24 cellular contexts compared by ENCODE assay signal in genomic region chr6:144278659-144279314, GRCh38. TPM values are rescaled to one million over a fixed set of nuclear protein-coding genes. Genes with fewer than 3 reads are reported as not detected.
DNase-seq lines count a peak whose midpoint lies in the region; ATAC-seq, FAIRE-seq and TF ChIP-seq lines count a peak whose summit lies in the region.
"Had no signal": no experiment of that assay in that cellular context is flagged by ENCODE, and none has a peak within 500 bp of the region (broad histone marks: within the 10 kb centered on the region; RNA-seq: fewer than 3 reads in every experiment).

No MANE protein-coding gene starts in this region.

- H3K4me2 ChIP-seq in PC-9 = peak overlapping the region; percentile 30
- no peak overlapping the region for H3K4me2 ChIP-seq in mesendoderm (ENCODE audit: low read length)
- H3K4me2 ChIP-seq: KMS-11 had no signal

- no peak overlapping the region for H2BK5ac ChIP-seq in mesendoderm (ENCODE audit: low read length)

- CTCF ChIA-PET in PC-9 (lab: Charles Lee) = interaction anchor here (0.5 to 0.7 kb wide), 2 partner anchors 25 to 165 kb away, joined by 4 to 7 read pairs; no protein-coding TSS in a partner anchor

- no peaks in the 10 kb centered on the region for H3K9me3 Mint-ChIP-seq in activated T-cell treated with anti-CD3 and anti-CD28 coated beads, Interleukin-2, amount 50 U/mL, for 24 hours
- H3K9me3 Mint-ChIP-seq: activated B cell treated with CpG ODN at 0.5 μM for 24 hours; immature natural killer cell; nephron progenitor cell; stimulated activated naive CD8-positive, alpha-beta T cell treated with anti-CD3 and anti-CD28 coated beads, Interleukin-15, Interleukin-2, amounts not matched to agents 100 ng/mL and 50 ng/mL, for 24 hours had no signal

- TF ChIP-seq CTCF in PC-9 (conservative IDR thresholded peaks at IDR 0.05) = no peak
- TF ChIP-seq CTCF in epithelial cell of esophagus (IDR thresholded peaks at IDR 0.05; ENCODE audit: insufficient read depth, low read depth, low read length, missing control alignments) = no peak

- peaks cover 2% of the 10 kb centered on the region for H3K4me1 Mint-ChIP-seq in activated T-cell treated with anti-CD3 and anti-CD28 coated beads, Interleukin-2, amount 50 U/mL, for 24 hours (ENCODE audit: low read depth)

- H3K4me3 ChIP-seq in PC-9 = no peak overlapping the region
- no peak overlapping the region for H3K4me3 ChIP-seq in epithelial cell of esophagus (ENCODE audit: low read length)
- no peak overlapping the region for H3K4me3 ChIP-seq in mesendoderm (ENCODE audit: low read length)
- H3K4me3 ChIP-seq: heart right ventricle, pancreas, tibial artery had no signal

- H2AK5ac ChIP-seq in mesendoderm (ENCODE audit: low read length) = no peak overlapping the region

- BruUV-seq in PC-9 (replicated peaks; lab: Mats Ljungman, UMichigan) = no TSS peak

- H2AFZ ChIP-seq in PC-9 = no peak overlapping the region

- H3K27me3 ChIP-seq in PC-9 (ENCODE audit: insufficient read depth, low read depth) (no peaks in the 10 kb centered on the region), mesendoderm (ENCODE audit: insufficient read depth, low read length, poor library complexity) (no peaks in the 10 kb centered on the region)
- H3K27me3 ChIP-seq: heart right ventricle, pancreas, tibial artery had no signal

- H3K4ac ChIP-seq in mesendoderm (ENCODE audit: low read depth, low read length) = no peak overlapping the region

- no peak overlapping the region for H3K27ac ChIP-seq in PC-9
- no peak overlapping the region for H3K27ac ChIP-seq in mesendoderm (ENCODE audit: low read depth, low read length)
- H3K27ac ChIP-seq: C4-2B, heart right ventricle, KMS-11, pancreas, tibial artery had no signal

- no peak overlapping the region for H2BK15ac ChIP-seq in mesendoderm (replicated peaks; ENCODE audit: low read depth)

- no peak overlapping the region for H3K18ac ChIP-seq in mesendoderm (ENCODE audit: low read length)

- H3K23ac ChIP-seq in mesendoderm (ENCODE audit: low read length) = no peak overlapping the region

- FAIRE-seq in H54 (lab: Jason Lieb, UNC) = peak; percentile 86
- FAIRE-seq: pancreas had no signal

- no peaks in the 10 kb centered on the region for H4K20me1 ChIP-seq in PC-9 (ENCODE audit: insufficient read depth)

- H3K79me2 ChIP-seq in PC-9 (ENCODE audit: low read depth) = no peaks in the 10 kb centered on the region
- H3K79me2 ChIP-seq in mesendoderm (ENCODE audit: control insufficient read depth, insufficient read depth, low read length) = no peaks in the 10 kb centered on the region

- H3K36me3 Mint-ChIP-seq in activated T-cell treated with anti-CD3 and anti-CD28 coated beads, Interleukin-2, amount 50 U/mL, for 24 hours (ENCODE audit: low read depth) = no peaks in the 10 kb centered on the region

- no peak for TF ChIP-seq POLR2A in H54 (IDR thresholded peaks at IDR 0.05; ENCODE audit: low read depth, low read length)

- ATAC-seq in HG02571 (IDR thresholded peaks at IDR 0.05; ENCODE audit: unreplicated experiment) (no peak), left ventricle myocardium superior (no peak)
- ATAC-seq: pancreas, sciatic nerve had no signal

- DNase-seq in H54 (ENCODE audit: insufficient read length, low spot score) (peak; percentile 21), PC-9 (peak; percentile 65 to 81), epithelial cell of esophagus (ENCODE audit: low read depth) (peak; percentile 79), mesendoderm (peak; percentile 29), iPS-NIHi7 (ENCODE audit: extremely low spot score) (no peak), left ventricle myocardium superior (no peak)
- DNase-seq in activated T-cell treated with anti-CD3 and anti-CD28 coated beads, Interleukin-2, amount 50 U/mL, for 24 hours = no peak
- DNase-seq: activated B cell treated with CpG ODN at 0.5 μM for 24 hours; activated CD4-positive, alpha-beta T cell treated with anti-CD3 and anti-CD28 coated beads, Interleukin-2, amount 50 U/mL, for 4 hours; activated effector memory CD4-positive, alpha-beta T cell treated with Interleukin-2 at 50 U/mL for 16 hours; DMS79 treated with DMSO at 0.1 percent for 48 hours; heart right ventricle; immature natural killer cell; NCI-H1694; NCI-H526 treated with DMSO at 0.1 percent for 48 hours; nephron progenitor cell; pancreas; T-helper 9 cell; tibial artery had no signal

- intact Hi-C loops in PC-9 (cut with micrococcal nuclease; ENCODE audit: unreplicated experiment) (no loop called here), left ventricle myocardium superior (cut with micrococcal nuclease) (no loop called here)

- H3K36me3 ChIP-seq in PC-9 (ENCODE audit: low read depth) = no peaks in the 10 kb centered on the region
- no peaks in the 10 kb centered on the region for H3K36me3 ChIP-seq in mesendoderm (ENCODE audit: control insufficient read depth, insufficient read depth, low read length)
- H3K36me3 ChIP-seq: heart right ventricle, pancreas, tibial artery had no signal

- H3K9me2 ChIP-seq in PC-9 (ENCODE audit: insufficient read depth) = no peaks in the 10 kb centered on the region

- no peak overlapping the region for H4K8ac ChIP-seq in mesendoderm (ENCODE audit: low read depth, low read length)

- H3F3A ChIP-seq in PC-9 (ENCODE audit: insufficient read depth, low read depth) = peaks cover 18% of the 10 kb centered on the region; the same call in 1 of the 2 replicates

- no peak overlapping the region for H3K56ac ChIP-seq in mesendoderm (ENCODE audit: low read length)

- H3K27ac Mint-ChIP-seq in activated T-cell treated with anti-CD3 and anti-CD28 coated beads, Interleukin-2, amount 50 U/mL, for 24 hours = no peak overlapping the region
- H3K27ac Mint-ChIP-seq: activated B cell treated with CpG ODN at 0.5 μM for 24 hours; immature natural killer cell; nephron progenitor cell; stimulated activated naive CD8-positive, alpha-beta T cell treated with anti-CD3 and anti-CD28 coated beads, Interleukin-15, Interleukin-2, amounts not matched to agents 100 ng/mL and 50 ng/mL, for 24 hours had no signal

- no peak overlapping the region for H4K5ac ChIP-seq in mesendoderm (ENCODE audit: low read length)

- no peak overlapping the region for H2BK120ac ChIP-seq in mesendoderm (ENCODE audit: low read depth, low read length)

- POLR2A ChIA-PET in PC-9 (lab: Charles Lee; ENCODE audit: unreplicated experiment) = interaction anchor here (0.5 to 0.8 kb wide), 5 partner anchors 8 to 1454 kb away, joined by 5 to 14 read pairs (median 7); no protein-coding TSS in a partner anchor

- peaks cover 11% of the 10 kb centered on the region for H3K27me3 Mint-ChIP-seq in activated T-cell treated with anti-CD3 and anti-CD28 coated beads, Interleukin-2, amount 50 U/mL, for 24 hours

- no peaks in the 10 kb centered on the region for H3K9me3 ChIP-seq in PC-9 (ENCODE audit: insufficient read depth, low read depth)
- H3K9me3 ChIP-seq: heart right ventricle, pancreas, tibial artery had no signal

- H3K9ac ChIP-seq in mesendoderm (ENCODE audit: low read length) = no peak overlapping the region
- H3K9ac ChIP-seq: KMS-11 had no signal

- H3K4me3 Mint-ChIP-seq in activated T-cell treated with anti-CD3 and anti-CD28 coated beads, Interleukin-2, amount 50 U/mL, for 24 hours = no peak overlapping the region
- H3K4me3 Mint-ChIP-seq: activated B cell treated with CpG ODN at 0.5 μM for 24 hours; immature natural killer cell; nephron progenitor cell; stimulated activated naive CD8-positive, alpha-beta T cell treated with anti-CD3 and anti-CD28 coated beads, Interleukin-15, Interleukin-2, amounts not matched to agents 100 ng/mL and 50 ng/mL, for 24 hours had no signal

- no peaks in the 10 kb centered on the region for H3K79me1 ChIP-seq in mesendoderm (ENCODE audit: low read length)

- H3K4me1 ChIP-seq in PC-9 (replicated peaks; ENCODE audit: insufficient read depth) (peaks cover 27% of the 10 kb centered on the region), mesendoderm (ENCODE audit: control insufficient read depth, low read depth, low read length) (peaks cover 6% of the 10 kb centered on the region)

- no CpG with 5 or more reads among the region's 4 CpGs for WGBS in mesendoderm (ENCODE audit: extremely low coverage, insufficient coverage, low lambda C conversion rate)

RNA-seq across cellular contexts. Expression of gene UTRN, which starts 6.3 kb away (rescaled TPM):
- 108 and 125 TPM in 2 replicates for total RNA-seq in PC-9 (2021)
- 27.5 TPM for polyA plus RNA-seq in mesendoderm (2013, experiment 1 of 2)
- 28.9 TPM for polyA plus RNA-seq in mesendoderm (2013, experiment 2 of 2)
- total RNA-seq in left ventricle myocardium superior = 72.0 TPM

Comparison
In these comparisons a context has a peak if more than half of its experiments do, and no peak if none do; other contexts are left out.
1. DNase-seq: peak in H54 (single experiment), PC-9 (2 of 2), epithelial cell of esophagus (single experiment) and mesendoderm (single experiment); none in activated T-cell treated with anti-CD3 and anti-CD28 coated beads, Interleukin-2, amount 50 U/mL, for 24 hours (single experiment), iPS-NIHi7 (single experiment) and left ventricle myocardium superior (single experiment).